In the genomic region with DNA sequence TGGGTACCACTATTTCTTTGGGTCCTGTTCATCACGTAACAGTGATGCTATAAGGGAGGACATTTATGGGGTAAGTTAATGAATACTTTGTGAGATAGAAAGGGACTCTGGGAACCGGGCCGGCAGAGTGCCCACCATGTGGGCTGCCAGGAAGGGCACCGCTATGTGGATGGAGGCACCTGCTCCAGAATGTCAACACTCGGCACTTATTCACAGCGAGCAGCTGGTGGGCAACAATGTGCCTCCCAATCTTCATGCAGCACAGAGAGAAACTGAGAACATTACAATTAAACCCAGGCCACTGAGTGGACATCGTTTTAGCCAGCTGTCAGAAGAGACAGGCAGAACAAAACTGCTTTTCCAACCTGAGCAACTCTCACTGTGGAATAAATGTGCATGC, we compare ENCODE assay signal across 17 cellular contexts.
"Had no signal": no experiment of that assay in that cellular context is flagged by ENCODE, and none has a peak within 500 bp of the region (broad histone marks: within the 10 kb centered on the region; RNA-seq: fewer than 3 reads in every experiment).

No MANE protein-coding gene starts in this region.

- H3K27me3 ChIP-seq: cardiac muscle cell, upper lobe of right lung had no signal

- H3K27ac ChIP-seq: cardiac muscle cell, left lung, sigmoid colon, spleen, upper lobe of right lung had no signal

- DNase-seq: activated CD4-positive, alpha-beta memory T cell treated with anti-CD3 and anti-CD28 coated beads, Interleukin-2, amount 10 ng/mL, durations not matched to agents 7 days and 5 days; activated CD4-positive, alpha-beta T cell treated with anti-CD3 and anti-CD28 coated beads, Interleukin-2, amount 10 ng/mL, durations not matched to agents 24 days and 14 days; activated effector memory CD4-positive, alpha-beta T cell treated with Interleukin-2 at 50 U/mL for 16 hours; activated naive CD4-positive, alpha-beta T cell treated with anti-CD3 and anti-CD28 coated beads for 36 hours; activated naive CD8-positive, alpha-beta T cell treated with anti-CD3 and anti-CD28 coated beads, Interleukin-2, amount 50 U/mL, for 24 hours; activated T-cell treated with anti-CD3 and anti-CD28 coated beads, Interleukin-2, amount 50 U/mL, for 72 hours; cortex of kidney; naive thymus-derived CD8-positive, alpha-beta T cell; sigmoid colon; spleen; stimulated activated CD4-positive, alpha-beta T cell treated with anti-CD3 and anti-CD28 coated beads, Interleukin-4, amount 100 ng/mL, for 1 hour; stimulated activated naive CD4-positive, alpha-beta T cell treated with Interleukin-2 at 50 U/mL for 16 hours; upper lobe of right lung had no signal

- H3K9me3 Mint-ChIP-seq: T-helper 1 cell treated with Interleukin-12 subunit alpha and Interleukin-12 subunit beta and Interleukin-4 antibody, amounts not matched to agents 30 μg/mL and 1 μg/mL, for 36 hours had no signal

- H3K4me3 ChIP-seq: cardiac muscle cell, left lung, lung, sigmoid colon, spleen, upper lobe of right lung had no signal

- H3K36me3 ChIP-seq: cardiac muscle cell, left lung, sigmoid colon, spleen, upper lobe of right lung had no signal

- H3K4me3 Mint-ChIP-seq: activated CD4-positive, alpha-beta memory T cell treated with anti-CD3 and anti-CD28 coated beads, Interleukin-2, amount 10 ng/mL, durations not matched to agents 7 days and 5 days; activated CD4-positive, alpha-beta T cell treated with anti-CD3 and anti-CD28 coated beads, Interleukin-2, amount 10 ng/mL, durations not matched to agents 24 days and 14 days; activated naive CD4-positive, alpha-beta T cell treated with anti-CD3 and anti-CD28 coated beads for 36 hours; activated naive CD8-positive, alpha-beta T cell treated with anti-CD3 and anti-CD28 coated beads, Interleukin-2, amount 50 U/mL, for 24 hours; naive thymus-derived CD8-positive, alpha-beta T cell; T-helper 1 cell treated with Interleukin-12 subunit alpha and Interleukin-12 subunit beta and Interleukin-4 antibody, amounts not matched to agents 30 μg/mL and 1 μg/mL, for 36 hours had no signal

- H3K9me3 ChIP-seq: sigmoid colon, upper lobe of right lung had no signal

- H3K4me1 ChIP-seq: left lung, sigmoid colon, spleen, upper lobe of right lung had no signal

- H3K27ac Mint-ChIP-seq: activated CD4-positive, alpha-beta memory T cell treated with anti-CD3 and anti-CD28 coated beads, Interleukin-2, amount 10 ng/mL, durations not matched to agents 7 days and 5 days; activated CD4-positive, alpha-beta T cell treated with anti-CD3 and anti-CD28 coated beads, Interleukin-2, amount 10 ng/mL, durations not matched to agents 24 days and 14 days; activated naive CD4-positive, alpha-beta T cell treated with anti-CD3 and anti-CD28 coated beads for 36 hours; activated naive CD8-positive, alpha-beta T cell treated with anti-CD3 and anti-CD28 coated beads, Interleukin-2, amount 50 U/mL, for 24 hours; activated T-cell treated with anti-CD3 and anti-CD28 coated beads, Interleukin-2, amount 50 U/mL, for 72 hours; naive thymus-derived CD8-positive, alpha-beta T cell; T-helper 1 cell treated with Interleukin-12 subunit alpha and Interleukin-12 subunit beta and Interleukin-4 antibody, amounts not matched to agents 30 μg/mL and 1 μg/mL, for 36 hours had no signal

- ATAC-seq: activated naive CD8-positive, alpha-beta T cell treated with anti-CD3 and anti-CD28 coated beads, Interleukin-2, amount 50 U/mL, for 24 hours; naive thymus-derived CD8-positive, alpha-beta T cell had no signal
